Comparison of ENCODE assay signal across 26 cellular contexts in the genomic region with DNA sequence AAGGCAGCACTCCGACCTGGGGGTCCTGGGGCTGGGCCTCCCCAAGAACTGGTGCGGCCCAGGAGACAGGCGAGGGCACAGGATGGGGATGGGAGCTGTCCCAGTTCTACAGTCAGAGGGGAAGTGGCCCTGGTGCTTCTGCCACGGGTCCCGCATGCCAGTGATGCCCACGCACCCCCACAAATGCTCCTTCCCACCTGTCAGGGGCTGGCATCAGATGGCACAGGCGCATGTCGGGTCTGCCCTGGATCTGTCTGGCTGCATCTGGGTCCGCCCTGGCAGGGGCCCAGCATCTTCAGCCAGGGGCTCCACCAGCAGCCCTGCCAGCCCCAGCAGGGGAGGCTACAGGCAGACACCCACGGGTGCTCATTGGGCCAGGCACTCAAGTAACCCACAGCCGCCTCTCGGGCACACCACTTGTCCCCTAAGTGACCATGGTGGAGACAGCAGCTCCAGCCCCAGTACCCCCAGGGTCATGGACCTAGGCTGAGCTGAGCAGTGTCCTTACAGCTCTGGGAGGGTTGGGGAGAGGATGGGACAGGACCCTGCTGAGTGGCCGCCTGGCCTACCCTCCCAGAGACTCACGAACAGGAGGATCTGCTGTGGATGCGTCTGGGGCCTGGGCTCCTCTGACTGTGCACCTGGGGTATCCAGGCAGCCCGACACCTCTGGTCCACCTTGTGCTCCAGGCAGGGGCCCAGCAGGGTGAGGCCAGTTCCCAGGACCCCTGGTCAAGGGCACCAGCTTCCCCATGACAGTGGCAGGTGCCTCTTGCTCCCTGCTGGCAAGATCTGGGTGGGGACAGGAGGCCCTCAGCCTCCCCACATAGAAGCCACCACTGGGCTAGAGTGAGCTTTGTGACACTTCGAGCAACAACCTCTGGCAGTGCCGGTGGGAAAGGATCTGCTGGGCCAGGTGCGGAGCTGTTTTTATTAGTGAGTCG. TPM values are rescaled to one million over a fixed set of nuclear protein-coding genes. Genes with fewer than 3 reads are reported as not detected.
"Had no signal": no experiment of that assay in that cellular context is flagged by ENCODE, and none has a peak within 500 bp of the region (broad histone marks: within the 10 kb centered on the region; RNA-seq: fewer than 3 reads in every experiment).

No MANE protein-coding gene starts in this region.

- H3K9me3 ChIP-seq: ovary, psoas muscle, right lobe of liver, thoracic aorta, upper lobe of left lung had no signal

- H3K27ac ChIP-seq: cardiac muscle cell, neural progenitor cell, ovary, psoas muscle, right lobe of liver, thoracic aorta, upper lobe of left lung had no signal

- H3K4me3 Mint-ChIP-seq: activated CD4-positive, alpha-beta memory T cell treated with anti-CD3 and anti-CD28 coated beads for 36 hours; activated CD4-positive, alpha-beta T cell treated with anti-CD3 and anti-CD28 coated beads for 36 hours; activated naive CD8-positive, alpha-beta T cell; activated T-helper 1 cell treated with anti-CD3 and anti-CD28 coated beads, Interleukin-12 subunit alpha, Interleukin-12 subunit beta, Interleukin-2, Interleukin-4 antibody, amounts not matched to agents 30 ng/mL and 10 ng/mL and 1 ng/mL, durations not matched to agents 14 hours and 24 hours and 36 hours; memory B cell; naive thymus-derived CD4-positive, alpha-beta T cell; neural progenitor cell; stimulated activated memory B cell treated with anti-CD40 and anti-IgM and Interleukin-4, amounts not matched to agents 10 μg/mL and 1 μg/mL and 100 μg/mL, for 72 hours; WTC11 had no signal

- H3K27ac Mint-ChIP-seq: activated CD4-positive, alpha-beta memory T cell treated with anti-CD3 and anti-CD28 coated beads for 36 hours; activated CD4-positive, alpha-beta T cell treated with anti-CD3 and anti-CD28 coated beads for 36 hours; activated T-helper 1 cell treated with anti-CD3 and anti-CD28 coated beads, Interleukin-12 subunit alpha, Interleukin-12 subunit beta, Interleukin-2, Interleukin-4 antibody, amounts not matched to agents 30 ng/mL and 10 ng/mL and 1 ng/mL, durations not matched to agents 14 hours and 24 hours and 36 hours; memory B cell; neural progenitor cell; stimulated activated memory B cell treated with anti-CD40 and anti-IgM and Interleukin-4, amounts not matched to agents 10 μg/mL and 1 μg/mL and 100 μg/mL, for 72 hours; WTC11 had no signal

- H3K36me3 ChIP-seq: neural progenitor cell, ovary had no signal

- H3K27me3 ChIP-seq: cardiac muscle cell, ovary, right lobe of liver, upper lobe of left lung had no signal

- H3K4me3 ChIP-seq: cardiac muscle cell, neural progenitor cell, ovary, psoas muscle, right lobe of liver, thoracic aorta, upper lobe of left lung had no signal

- H3K27me3 Mint-ChIP-seq: activated CD4-positive, alpha-beta memory T cell treated with anti-CD3 and anti-CD28 coated beads for 36 hours; activated CD4-positive, alpha-beta T cell treated with anti-CD3 and anti-CD28 coated beads for 36 hours; activated naive CD8-positive, alpha-beta T cell; memory B cell; naive thymus-derived CD4-positive, alpha-beta T cell; stimulated activated memory B cell treated with anti-CD40 and anti-IgM and Interleukin-4, amounts not matched to agents 10 μg/mL and 1 μg/mL and 100 μg/mL, for 72 hours had no signal

- DNase-seq: activated CD4-positive, alpha-beta memory T cell treated with anti-CD3 and anti-CD28 coated beads for 36 hours; activated CD4-positive, alpha-beta T cell treated with anti-CD3 and anti-CD28 coated beads for 36 hours; activated gamma-delta T cell treated with Interleukin-2 at 50 U/mL for 16 hours; activated T-cell treated with anti-CD3 and anti-CD28 coated beads for 4 hours; amniotic stem cell; naive thymus-derived CD4-positive, alpha-beta T cell; small intestine; stimulated activated CD4-positive, alpha-beta T cell treated with anti-CD3 and anti-CD28 coated beads, Interleukin-4, amount 100 ng/mL, for 24 hours had no signal

- ATAC-seq: activated CD4-positive, alpha-beta T cell treated with anti-CD3 and anti-CD28 coated beads for 36 hours; naive thymus-derived CD4-positive, alpha-beta T cell; right lobe of liver; stimulated activated memory B cell treated with anti-CD40 and anti-IgM and Interleukin-4, amounts not matched to agents 10 μg/mL and 1 μg/mL and 100 μg/mL, for 72 hours; WTC11 had no signal

- H3K9me3 Mint-ChIP-seq: activated CD4-positive, alpha-beta memory T cell treated with anti-CD3 and anti-CD28 coated beads for 36 hours; activated T-helper 1 cell treated with anti-CD3 and anti-CD28 coated beads, Interleukin-12 subunit alpha, Interleukin-12 subunit beta, Interleukin-2, Interleukin-4 antibody, amounts not matched to agents 30 ng/mL and 10 ng/mL and 1 ng/mL, durations not matched to agents 14 hours and 24 hours and 36 hours; memory B cell; naive thymus-derived CD4-positive, alpha-beta T cell; neural progenitor cell; stimulated activated memory B cell treated with anti-CD40 and anti-IgM and Interleukin-4, amounts not matched to agents 10 μg/mL and 1 μg/mL and 100 μg/mL, for 72 hours; WTC11 had no signal

RNA-seq across cellular contexts. Expression of gene SMIM1, which starts 5.4 kb away (rescaled TPM):
- total RNA-seq: frontal cortex; kidney epithelial cell; T-helper 2 cell treated with Interferon-gamma antibody and Interleukin-4, amounts not matched to agents 100 ng/mL and 5 ng/mL, for 36 hours had no signal

RNA-seq across cellular contexts. Expression of gene CCDC27, which starts 25.7 kb away (rescaled TPM):
- total RNA-seq: activated CD4-positive, alpha-beta memory T cell treated with anti-CD3 and anti-CD28 coated beads for 36 hours; activated CD4-positive, alpha-beta T cell treated with anti-CD3 and anti-CD28 coated beads for 36 hours; activated T-helper 1 cell treated with anti-CD3 and anti-CD28 coated beads, Interleukin-12 subunit alpha, Interleukin-12 subunit beta, Interleukin-2, Interleukin-4 antibody, amounts not matched to agents 30 ng/mL and 10 ng/mL and 1 ng/mL, durations not matched to agents 14 hours and 24 hours and 36 hours; epithelial cell of proximal tubule; frontal cortex; kidney epithelial cell; liver; mucosa of gallbladder; naive thymus-derived CD4-positive, alpha-beta T cell; ovary; right lobe of liver; T-helper 2 cell treated with Interferon-gamma antibody and Interleukin-4, amounts not matched to agents 100 ng/mL and 5 ng/mL, for 36 hours; thoracic aorta; upper lobe of left lung had no signal
- polyA plus RNA-seq: liver; naive thymus-derived CD4-positive, alpha-beta T cell had no signal
